ENCODE assay signal across 11 cellular contexts in genomic region chr4:13559414-13559813, GRCh38. TPM values are rescaled to one million over a fixed set of nuclear protein-coding genes. Genes with fewer than 3 reads are reported as not detected.
A peak's percentile ranks its signal among the peaks of the same experiment; 100 is the strongest.
DNase-seq lines count a peak whose midpoint lies in the region; ATAC-seq and TF ChIP-seq lines count a peak whose summit lies in the region.
"Had no signal": no experiment of that assay in that cellular context is flagged by ENCODE, and none has a peak within 500 bp of the region (broad histone marks: within the 10 kb centered on the region; RNA-seq: fewer than 3 reads in every experiment).

No MANE protein-coding gene starts in this region.

- H3K4me3 ChIP-seq in BJ (ENCODE audit: low read depth, low read length) (no peak overlapping the region), brain microvascular endothelial cell (ENCODE audit: low read depth, low read length) (no peak overlapping the region), kidney epithelial cell (ENCODE audit: low read depth, low read length) (no peak overlapping the region)
- H3K4me3 ChIP-seq: ascending aorta, vagina had no signal

- H3K27me3 ChIP-seq in BJ (ENCODE audit: control insufficient read depth, insufficient read depth, low read length) (no peaks in the 10 kb centered on the region), brain microvascular endothelial cell (replicated peaks) (no peaks in the 10 kb centered on the region), kidney epithelial cell (ENCODE audit: control insufficient read depth, insufficient read depth, low read length) (no peaks in the 10 kb centered on the region)
- H3K27me3 ChIP-seq: ascending aorta, vagina had no signal

- H3K27ac ChIP-seq in brain microvascular endothelial cell: no peak overlapping the region
- H3K27ac ChIP-seq: ascending aorta, vagina had no signal

- in situ Hi-C loops in brain microvascular endothelial cell (cut with HindIII; ENCODE audit: low pct_ligation_motif_present, low sequenced_read_pairs): no loop called here

- DNase-seq in BJ (ENCODE audit: low read depth) (peak; percentile 56), Kasumi-1 (lab: John Stamatoyannopoulos, UW) (peak; percentile 37 to 54), brain microvascular endothelial cell (peak; percentile 73), kidney epithelial cell (ENCODE audit: low read depth) (peak; percentile 50), hippocampal formation (lab: John Stamatoyannopoulos, UW) (no peak), 8988T (no peak)
- DNase-seq: stimulated activated CD8-positive, alpha-beta memory T cell treated with anti-CD3 and anti-CD28 coated beads, Interleukin-4, amount 100 ng/mL, for 48 hours had no signal

- POLR2A ChIA-PET in BJ (lab: Charles Lee): no interaction called here

- CTCF ChIA-PET in BJ (lab: Yijun Ruan, JAX): interaction anchor here (1.6 kb wide), 1 partner anchor 11 kb away, joined by 4 read pairs; no protein-coding TSS in a partner anchor

- no peaks in the 10 kb centered on the region for H3K36me3 ChIP-seq in BJ (ENCODE audit: control insufficient read depth, insufficient read depth, low read length)
- H3K36me3 ChIP-seq in brain microvascular endothelial cell (replicated peaks): no peaks in the 10 kb centered on the region
- no peaks in the 10 kb centered on the region for H3K36me3 ChIP-seq in kidney epithelial cell (ENCODE audit: control insufficient read depth, insufficient read depth, low read length)
- H3K36me3 ChIP-seq: ascending aorta, vagina had no signal

- TF ChIP-seq CTCF in BJ (IDR thresholded peaks at IDR 0.05; ENCODE audit: insufficient read depth, low read depth, low read length): no peak
- no peak for TF ChIP-seq CTCF in brain microvascular endothelial cell (IDR thresholded peaks at IDR 0.05; ENCODE audit: low read depth, low read length, missing control alignments)
- TF ChIP-seq CTCF in kidney epithelial cell (IDR thresholded peaks at IDR 0.05; ENCODE audit: insufficient read depth, low read length, poor library complexity, severe bottlenecking): no peak

- ATAC-seq in HG02588 (IDR thresholded peaks at IDR 0.05; ENCODE audit: unreplicated experiment) (no peak), HG03045 (IDR thresholded peaks at IDR 0.05; ENCODE audit: unreplicated experiment) (no peak)

RNA-seq across cellular contexts. Expression of gene NKX3-2, which starts 15.1 kb away (rescaled TPM):
- 0.02 and 0.04 TPM in 2 replicates for polyA plus RNA-seq in BJ (2011; rRNA removed)
- not detected in 2 replicates for polyA minus RNA-seq in BJ (2011; rRNA and poly(A)+ RNA removed)
- total RNA-seq in kidney epithelial cell: not detected in 2 replicates
- total RNA-seq: ascending aorta had no signal

Comparison
In these comparisons a context has a peak if more than half of its experiments do, and no peak if none do; other contexts are left out.
1. DNase-seq: peak in BJ (single experiment), Kasumi-1 (2 of 2), brain microvascular endothelial cell (single experiment) and kidney epithelial cell (single experiment); none in hippocampal formation (0 of 2) and 8988T (single experiment).